ENCODE assay signal across 8 cellular contexts in genomic region chr11:67268036-67268683, GRCh38. TPM values are rescaled to one million over a fixed set of nuclear protein-coding genes. Genes with fewer than 3 reads are reported as not detected.
DNase-seq lines count a peak whose midpoint lies in the region; ATAC-seq and TF ChIP-seq lines count a peak whose summit lies in the region.

No MANE protein-coding gene starts in this region.

- intact Hi-C loops in dorsolateral prefrontal cortex (cut with DNase I) = loop anchor here (1.0 to 10.0 kb wide), 3 partner anchors 35 to 153 kb away; partner anchors contain the start of genes KDM2A (in 1 of the 2) and SSH3 (in 1 of the 2)

- CTCF ChIA-PET in GM10248 (lab: Yijun Ruan, JAX) = interaction anchor here (0.8 to 6.3 kb wide), 10 partner anchors 9 to 187 kb away, joined by 3 to 56 read pairs (median 8); partner anchors contain the start of gene ANKRD13D

- no peaks in the 10 kb centered on the region for H3K27me3 Mint-ChIP-seq in T-helper 2 cell treated with Interferon-gamma antibody and Interleukin-4, amounts not matched to agents 5 μg/mL and 100 μg/mL, for 36 hours (ENCODE audit: low read depth)
- H3K27me3 Mint-ChIP-seq in neural crest cell (ENCODE audit: low read depth) = no peaks in the 10 kb centered on the region

- peaks cover 54% of the 10 kb centered on the region for H3K4me1 Mint-ChIP-seq in T-helper 2 cell treated with Interferon-gamma antibody and Interleukin-4, amounts not matched to agents 5 μg/mL and 100 μg/mL, for 36 hours (ENCODE audit: low read depth)
- H3K4me1 Mint-ChIP-seq in neural crest cell = peaks cover 38% of the 10 kb centered on the region

- H3K4me3 ChIP-seq in dorsolateral prefrontal cortex = peak overlapping the region; percentile 58 to 98 (median 84)

- H3K27ac ChIP-seq in dorsolateral prefrontal cortex = peak overlapping the region in 56 of 59 donors; percentile 18 to 95 (median 86)

- POLR2A ChIA-PET in GM10248 (lab: Yijun Ruan, JAX) = interaction anchor here (0.8 to 1.1 kb wide), 3 partner anchors 9 to 214 kb away, joined by 3 to 4 read pairs (median 3); no protein-coding TSS in a partner anchor

- H3K27ac Mint-ChIP-seq in T-helper 2 cell treated with Interferon-gamma antibody and Interleukin-4, amounts not matched to agents 5 μg/mL and 100 μg/mL, for 36 hours = peak overlapping the region; percentile 95
- H3K27ac Mint-ChIP-seq in neural crest cell (ENCODE audit: unreplicated experiment) = no peak overlapping the region

- peak overlapping the region; percentile 98 for H3K4me3 Mint-ChIP-seq in T-helper 2 cell treated with Interferon-gamma antibody and Interleukin-4, amounts not matched to agents 5 μg/mL and 100 μg/mL, for 36 hours
- peak overlapping the region; percentile 94 for H3K4me3 Mint-ChIP-seq in neural crest cell

- no peak for TF ChIP-seq CTCF in GM10248 (IDR thresholded peaks at IDR 0.05; ENCODE audit: control extremely low read depth, extremely low read depth, low read depth, missing control alignments)
- TF ChIP-seq CTCF in dorsolateral prefrontal cortex (IDR thresholded peaks at IDR 0.05 in 54 of 56, conservative IDR thresholded peaks at IDR 0.05 in 2 of 56; ENCODE audit: low read depth in 1 of 56, partially characterized antibody in 56 of 56) = no peak
- no peak for TF ChIP-seq CTCF in neural crest cell (conservative IDR thresholded peaks at IDR 0.05)

- H3K9me3 Mint-ChIP-seq in T-helper 2 cell treated with Interferon-gamma antibody and Interleukin-4, amounts not matched to agents 5 μg/mL and 100 μg/mL, for 36 hours = no peaks in the 10 kb centered on the region
- H3K9me3 Mint-ChIP-seq in neural crest cell = no peaks in the 10 kb centered on the region

- peaks cover 63% of the 10 kb centered on the region for H3K36me3 Mint-ChIP-seq in T-helper 2 cell treated with Interferon-gamma antibody and Interleukin-4, amounts not matched to agents 5 μg/mL and 100 μg/mL, for 36 hours (ENCODE audit: low read depth)
- H3K36me3 Mint-ChIP-seq in neural crest cell (ENCODE audit: low read depth) = no peaks in the 10 kb centered on the region

- H3K27me3 ChIP-seq in dorsolateral prefrontal cortex = no peaks in the 10 kb centered on the region

- DNase-seq in GM10248 (ENCODE audit: extremely low spot score) (peak; percentile 88), dorsolateral prefrontal cortex (peak in 4 of 10 donors; percentile 19 to 41 (median 34)), neural crest cell (ENCODE audit: low read depth, low spot score) (no peak), occipital lobe (lab: John Stamatoyannopoulos, UW) (no peak), NCI-H446 treated with DMSO at 0.1 percent for 48 hours (lab: John Stamatoyannopoulos, UW) (no peak), NCI-H69 (lab: John Stamatoyannopoulos, UW) (no peak)
- DNase-seq in T-helper 2 cell treated with Interferon-gamma antibody and Interleukin-4, amounts not matched to agents 5 μg/mL and 100 μg/mL, for 36 hours (ENCODE audit: low spot score) = peak; percentile 83

- peak; percentile 37 for ATAC-seq in HG02759 (IDR thresholded peaks at IDR 0.05; ENCODE audit: unreplicated experiment)

RNA-seq across cellular contexts. Expression of gene GRK2, which starts 1.9 kb away (rescaled TPM):
- 100 to 1,000 TPM in 93 of 120 experiments, 10 to 100 TPM in 27; 63.9 to 144 (median 111) TPM for total RNA-seq in dorsolateral prefrontal cortex
- total RNA-seq in neural crest cell = 51.3 and 55.1 TPM in 2 replicates
- total RNA-seq in occipital lobe = 44.9 TPM

RNA-seq across cellular contexts. Expression of gene ANKRD13D, which starts 20.9 kb away (rescaled TPM):
- 100 to 1,000 TPM in 5 of 120 experiments, 10 to 100 TPM in 115; 54.5 to 110 (median 77.3) TPM for total RNA-seq in dorsolateral prefrontal cortex
- total RNA-seq in neural crest cell = 58.9 and 71.8 TPM in 2 replicates
- 49.4 TPM for total RNA-seq in occipital lobe

RNA-seq across cellular contexts. Expression of gene SSH3, which starts 35.2 kb away (rescaled TPM):
- total RNA-seq in dorsolateral prefrontal cortex (10 to 100 TPM; 15.0 to 46.9 (median 26.2) TPM), neural crest cell (3.0 and 3.3 TPM in 2 replicates), occipital lobe (2.0 TPM)

Comparison
In these comparisons a context has a peak if more than half of its experiments do, and no peak if none do; other contexts are left out.
1. DNase-seq: peak in GM10248 (single experiment) and T-helper 2 cell treated with Interferon-gamma antibody and Interleukin-4, amounts not matched to agents 5 μg/mL and 100 μg/mL, for 36 hours (single experiment); none in neural crest cell (single experiment), occipital lobe (single experiment), NCI-H446 treated with DMSO at 0.1 percent for 48 hours (single experiment) and NCI-H69 (single experiment).